Comparison of ENCODE assay signal across 1 cellular context in genomic region chr15:25812073-25812472, GRCh38.
TF ChIP-seq lines count a peak whose summit lies in the region.

No MANE protein-coding gene starts in this region.

TF ChIP-seq in GM23338, 12 proteins besides CTCF, POLR2A, EP300 and RAD21 (continued from another document):
- TF ChIP-seq, protein P1, sequence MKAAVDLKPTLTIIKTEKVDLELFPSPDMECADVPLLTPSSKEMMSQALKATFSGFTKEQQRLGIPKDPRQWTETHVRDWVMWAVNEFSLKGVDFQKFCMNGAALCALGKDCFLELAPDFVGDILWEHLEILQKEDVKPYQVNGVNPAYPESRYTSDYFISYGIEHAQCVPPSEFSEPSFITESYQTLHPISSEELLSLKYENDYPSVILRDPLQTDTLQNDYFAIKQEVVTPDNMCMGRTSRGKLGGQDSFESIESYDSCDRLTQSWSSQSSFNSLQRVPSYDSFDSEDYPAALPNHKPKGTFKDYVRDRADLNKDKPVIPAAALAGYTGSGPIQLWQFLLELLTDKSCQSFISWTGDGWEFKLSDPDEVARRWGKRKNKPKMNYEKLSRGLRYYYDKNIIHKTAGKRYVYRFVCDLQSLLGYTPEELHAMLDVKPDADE (IDR thresholded peaks at IDR 0.05), result no peak
- no peak for TF ChIP-seq NANOG (IDR thresholded peaks at IDR 0.05; ENCODE audit: borderline replicate concordance)
- no peak for TF ChIP-seq JUNB (IDR thresholded peaks at IDR 0.05; ENCODE audit: unreplicated experiment)
- TF ChIP-seq CREB1 (CRISPR knock-in tag; IDR thresholded peaks at IDR 0.05; ENCODE audit: low read depth), result no peak
- TF ChIP-seq EZH2 (IDR thresholded peaks at IDR 0.05; ENCODE audit: low read depth, unreplicated experiment), result no peak
- no peak for TF ChIP-seq STAT1 (IDR thresholded peaks at IDR 0.05; ENCODE audit: unreplicated experiment)
TF ChIP-seq in GM23338: peak in this region for 0.
